Comparison of ENCODE assay signal across 16 cellular contexts in the genomic region with DNA sequence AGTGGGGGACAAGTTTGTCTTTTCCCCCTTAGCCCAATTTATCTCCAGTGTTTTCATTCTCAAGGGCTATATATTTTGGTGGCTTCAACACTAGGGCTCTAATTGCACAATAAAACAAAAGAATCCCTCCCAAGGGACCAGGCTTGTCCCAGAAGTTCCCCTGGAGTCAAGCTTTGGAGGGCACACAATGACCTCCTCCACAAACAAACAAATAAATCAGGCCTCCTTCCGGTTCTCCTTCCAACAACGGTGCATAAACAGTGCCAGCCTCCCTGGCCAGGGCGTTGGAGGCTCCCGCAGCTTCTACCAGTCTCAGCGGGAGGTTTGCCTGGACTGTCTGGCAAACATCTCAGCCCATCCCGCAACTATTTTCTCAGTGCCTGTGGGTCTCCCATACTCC.
DNase-seq lines count a peak whose midpoint lies in the region; ATAC-seq and TF ChIP-seq lines count a peak whose summit lies in the region.
"Had no signal": no experiment of that assay in that cellular context is flagged by ENCODE, and none has a peak within 500 bp of the region (broad histone marks: within the 10 kb centered on the region; RNA-seq: fewer than 3 reads in every experiment).

No MANE protein-coding gene starts in this region.

- peaks cover 17% of the 10 kb centered on the region for H3K9me3 Mint-ChIP-seq in nephron progenitor cell
- H3K9me3 Mint-ChIP-seq: CD8-positive, alpha-beta T cell had no signal

- TF ChIP-seq CTCF in HEK293 (tag by site-specific recombination; IDR thresholded peaks at IDR 0.05) (no peak), nephron progenitor cell (IDR thresholded peaks at IDR 0.05) (no peak), GM13976 (IDR thresholded peaks at IDR 0.05; ENCODE audit: borderline replicate concordance, control extremely low read depth, extremely low read depth, insufficient read depth, missing control alignments) (no peak)

- H3K9me3 ChIP-seq in HEK293 (ENCODE audit: control insufficient read depth, insufficient read depth, low read depth, low read length): no peaks in the 10 kb centered on the region
- H3K9me3 ChIP-seq: BE2C had no signal

- CTCF ChIA-PET in HEK293 (lab: Yijun Ruan, JAX): interaction anchor here (0.6 to 1.2 kb wide), 3 partner anchors 13 to 249 kb away, joined by 4 to 5 read pairs (median 4); no protein-coding TSS in a partner anchor

- no peak for ATAC-seq in esophagus mucosa
- ATAC-seq: CD8-positive, alpha-beta T cell had no signal

- no peak overlapping the region for H3K27ac Mint-ChIP-seq in nephron progenitor cell
- H3K27ac Mint-ChIP-seq: CD8-positive, alpha-beta T cell had no signal

- in situ Hi-C loops in GM13976 (cut with MboI; ENCODE audit: low sequenced_read_pairs, unreplicated experiment): no loop called here

- H3K4me3 ChIP-seq in HEK293 (ENCODE audit: low read depth, low read length): no peak overlapping the region
- H3K4me3 ChIP-seq: A549 had no signal

- H3K27ac ChIP-seq in HEK293 (ENCODE audit: extremely low read depth, low read depth, low read length): no peak overlapping the region
- H3K27ac ChIP-seq: A549, C4-2B, HL-60 had no signal

- peak overlapping the region; percentile 37 for H3K4me3 Mint-ChIP-seq in nephron progenitor cell
- H3K4me3 Mint-ChIP-seq: CD8-positive, alpha-beta T cell had no signal

- DNase-seq in fibroblast of gingiva (ENCODE audit: low read depth) (peak; percentile 36), nephron progenitor cell (peak; percentile 42), NCI-H526 (lab: John Stamatoyannopoulos, UW) (no peak), GM13976 (ENCODE audit: low spot score) (no peak), KG1 (lab: John Stamatoyannopoulos, UW) (no peak)
- DNase-seq: BE2C; CD8-positive, alpha-beta T cell; COR-L47; DND-41; GDM1; HCEC 1CT had no signal

- H3K36me3 Mint-ChIP-seq in nephron progenitor cell (ENCODE audit: low read depth): peaks cover 3% of the 10 kb centered on the region
- H3K36me3 Mint-ChIP-seq: CD8-positive, alpha-beta T cell had no signal

- no peaks in the 10 kb centered on the region for H3K36me3 ChIP-seq in HEK293 (ENCODE audit: control insufficient read depth in 2 of 2, insufficient read depth in 1 of 2, low read length in 2 of 2)
- H3K36me3 ChIP-seq: BE2C had no signal

- POLR2A ChIA-PET in HEK293 (lab: Yijun Ruan, JAX): no interaction called here

- H3K27me3 Mint-ChIP-seq in nephron progenitor cell (ENCODE audit: low read depth, poor library complexity): peaks cover 68% of the 10 kb centered on the region

- H3K4me1 ChIP-seq in HEK293 (ENCODE audit: control insufficient read depth, insufficient read depth, low read length): peaks cover 2% of the 10 kb centered on the region; the same call in 1 of the 2 replicates
- H3K4me1 ChIP-seq: A549 had no signal

- peaks cover 47% of the 10 kb centered on the region for H3K4me1 Mint-ChIP-seq in nephron progenitor cell

TF ChIP-seq in HEK293, 187 proteins besides CTCF, POLR2A, EP300 and RAD21 (continues in another document):
- TF ChIP-seq, protein P1, sequence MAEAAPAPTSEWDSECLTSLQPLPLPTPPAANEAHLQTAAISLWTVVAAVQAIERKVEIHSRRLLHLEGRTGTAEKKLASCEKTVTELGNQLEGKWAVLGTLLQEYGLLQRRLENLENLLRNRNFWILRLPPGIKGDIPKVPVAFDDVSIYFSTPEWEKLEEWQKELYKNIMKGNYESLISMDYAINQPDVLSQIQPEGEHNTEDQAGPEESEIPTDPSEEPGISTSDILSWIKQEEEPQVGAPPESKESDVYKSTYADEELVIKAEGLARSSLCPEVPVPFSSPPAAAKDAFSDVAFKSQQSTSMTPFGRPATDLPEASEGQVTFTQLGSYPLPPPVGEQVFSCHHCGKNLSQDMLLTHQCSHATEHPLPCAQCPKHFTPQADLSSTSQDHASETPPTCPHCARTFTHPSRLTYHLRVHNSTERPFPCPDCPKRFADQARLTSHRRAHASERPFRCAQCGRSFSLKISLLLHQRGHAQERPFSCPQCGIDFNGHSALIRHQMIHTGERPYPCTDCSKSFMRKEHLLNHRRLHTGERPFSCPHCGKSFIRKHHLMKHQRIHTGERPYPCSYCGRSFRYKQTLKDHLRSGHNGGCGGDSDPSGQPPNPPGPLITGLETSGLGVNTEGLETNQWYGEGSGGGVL (tag by site-specific recombination; IDR thresholded peaks at IDR 0.05): peak; percentile 55
- TF ChIP-seq INSM2 (tag by site-specific recombination; IDR thresholded peaks at IDR 0.05): no peak
- TF ChIP-seq GFI1B (tag by site-specific recombination; IDR thresholded peaks at IDR 0.05): no peak
- 0 out of 2 replicates have a peak, but pooled peaks have one; percentile 42 for TF ChIP-seq ZNF561 (tag by site-specific recombination; IDR thresholded peaks at IDR 0.05; ENCODE audit: borderline replicate concordance)
- TF ChIP-seq KLF7 (tag by site-specific recombination; IDR thresholded peaks at IDR 0.05; ENCODE audit: borderline replicate concordance): no peak
- TF ChIP-seq ZSCAN30 (tag by site-specific recombination; IDR thresholded peaks at IDR 0.05): no peak
- no peak for TF ChIP-seq ZNF404 (tag by site-specific recombination; IDR thresholded peaks at IDR 0.05)
- TF ChIP-seq, protein P2, sequence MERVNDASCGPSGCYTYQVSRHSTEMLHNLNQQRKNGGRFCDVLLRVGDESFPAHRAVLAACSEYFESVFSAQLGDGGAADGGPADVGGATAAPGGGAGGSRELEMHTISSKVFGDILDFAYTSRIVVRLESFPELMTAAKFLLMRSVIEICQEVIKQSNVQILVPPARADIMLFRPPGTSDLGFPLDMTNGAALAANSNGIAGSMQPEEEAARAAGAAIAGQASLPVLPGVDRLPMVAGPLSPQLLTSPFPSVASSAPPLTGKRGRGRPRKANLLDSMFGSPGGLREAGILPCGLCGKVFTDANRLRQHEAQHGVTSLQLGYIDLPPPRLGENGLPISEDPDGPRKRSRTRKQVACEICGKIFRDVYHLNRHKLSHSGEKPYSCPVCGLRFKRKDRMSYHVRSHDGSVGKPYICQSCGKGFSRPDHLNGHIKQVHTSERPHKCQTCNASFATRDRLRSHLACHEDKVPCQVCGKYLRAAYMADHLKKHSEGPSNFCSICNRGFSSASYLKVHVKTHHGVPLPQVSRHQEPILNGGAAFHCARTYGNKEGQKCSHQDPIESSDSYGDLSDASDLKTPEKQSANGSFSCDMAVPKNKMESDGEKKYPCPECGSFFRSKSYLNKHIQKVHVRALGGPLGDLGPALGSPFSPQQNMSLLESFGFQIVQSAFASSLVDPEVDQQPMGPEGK (tag by site-specific recombination; IDR thresholded peaks at IDR 0.05): no peak
- no peak for TF ChIP-seq ZNF776 (tag by site-specific recombination; IDR thresholded peaks at IDR 0.05; ENCODE audit: borderline replicate concordance)
- TF ChIP-seq, protein P3, sequence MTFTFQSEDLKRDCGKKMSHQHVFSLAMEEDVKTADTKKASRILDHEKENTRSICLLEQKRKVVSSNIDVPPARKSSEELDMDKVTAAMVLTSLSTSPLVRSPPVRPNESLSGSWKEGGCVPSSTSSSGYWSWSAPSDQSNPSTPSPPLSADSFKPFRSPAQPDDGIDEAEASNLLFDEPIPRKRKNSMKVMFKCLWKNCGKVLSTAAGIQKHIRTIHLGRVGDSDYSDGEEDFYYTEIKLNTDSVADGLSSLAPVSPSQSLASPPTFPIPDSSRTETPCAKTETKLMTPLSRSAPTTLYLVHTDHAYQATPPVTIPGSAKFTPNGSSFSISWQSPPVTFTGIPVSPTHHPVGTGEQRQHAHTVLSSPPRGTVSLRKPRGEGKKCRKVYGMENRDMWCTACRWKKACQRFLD (tag by site-specific recombination; IDR thresholded peaks at IDR 0.05): no peak
- TF ChIP-seq GLI2 (tag by site-specific recombination; IDR thresholded peaks at IDR 0.05; ENCODE audit: borderline replicate concordance, low read depth): no peak
- no peak for TF ChIP-seq ZBTB26 (tag by site-specific recombination; optimal IDR thresholded peaks at IDR 0.05)
- no peak for TF ChIP-seq ZNF768 (tag by site-specific recombination; IDR thresholded peaks at IDR 0.05)

Comparison
In these comparisons a context has a peak if more than half of its experiments do, and no peak if none do; other contexts are left out.
1. DNase-seq: peak in fibroblast of gingiva (single experiment) and nephron progenitor cell (single experiment); none in NCI-H526 (0 of 2), GM13976 (single experiment) and KG1 (single experiment).